Comparison of ENCODE assay signal across 2 cellular contexts in the genomic region with DNA sequence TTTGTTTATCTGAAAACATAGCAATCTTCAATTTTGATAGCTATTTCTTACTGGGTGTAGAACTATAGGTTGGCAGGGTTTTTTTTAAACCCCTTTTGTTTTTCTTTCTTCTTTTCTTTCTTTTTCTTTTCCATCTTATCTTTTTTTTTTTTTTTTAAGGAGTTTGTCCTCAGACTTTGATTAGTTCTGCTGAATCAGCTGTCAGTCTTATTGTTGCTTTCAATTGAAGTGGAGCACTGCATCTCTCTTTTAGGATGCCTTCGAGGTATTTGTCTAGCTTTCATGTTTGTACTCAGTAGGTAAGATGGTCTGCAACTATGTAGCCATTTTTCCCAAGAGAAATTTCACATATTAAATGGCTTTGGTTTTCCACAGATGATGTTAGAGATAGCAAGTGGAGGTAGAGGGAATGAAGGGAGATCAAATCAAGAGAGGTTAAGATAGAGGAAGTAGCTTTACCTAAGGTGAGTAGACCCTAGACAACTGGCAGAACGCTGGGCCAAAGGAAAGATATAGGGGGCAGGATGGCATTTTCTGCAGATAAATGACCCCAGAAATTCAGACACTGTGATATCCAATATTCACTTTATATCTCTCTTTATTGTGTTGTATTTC.
TF ChIP-seq lines count a peak whose summit lies in the region.

No MANE protein-coding gene starts in this region.

TF ChIP-seq in A549, 52 proteins besides CTCF, POLR2A, EP300 and RAD21 (continued from another document):
- TF ChIP-seq, protein P1, sequence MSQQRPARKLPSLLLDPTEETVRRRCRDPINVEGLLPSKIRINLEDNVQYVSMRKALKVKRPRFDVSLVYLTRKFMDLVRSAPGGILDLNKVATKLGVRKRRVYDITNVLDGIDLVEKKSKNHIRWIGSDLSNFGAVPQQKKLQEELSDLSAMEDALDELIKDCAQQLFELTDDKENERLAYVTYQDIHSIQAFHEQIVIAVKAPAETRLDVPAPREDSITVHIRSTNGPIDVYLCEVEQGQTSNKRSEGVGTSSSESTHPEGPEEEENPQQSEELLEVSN (IDR thresholded peaks at IDR 0.05; ENCODE audit: borderline replicate concordance, low read depth) = no peak

TF ChIP-seq in GM23338, 12 proteins besides CTCF, POLR2A, EP300 and RAD21 (continued from another document):
- TF ChIP-seq, protein P2, sequence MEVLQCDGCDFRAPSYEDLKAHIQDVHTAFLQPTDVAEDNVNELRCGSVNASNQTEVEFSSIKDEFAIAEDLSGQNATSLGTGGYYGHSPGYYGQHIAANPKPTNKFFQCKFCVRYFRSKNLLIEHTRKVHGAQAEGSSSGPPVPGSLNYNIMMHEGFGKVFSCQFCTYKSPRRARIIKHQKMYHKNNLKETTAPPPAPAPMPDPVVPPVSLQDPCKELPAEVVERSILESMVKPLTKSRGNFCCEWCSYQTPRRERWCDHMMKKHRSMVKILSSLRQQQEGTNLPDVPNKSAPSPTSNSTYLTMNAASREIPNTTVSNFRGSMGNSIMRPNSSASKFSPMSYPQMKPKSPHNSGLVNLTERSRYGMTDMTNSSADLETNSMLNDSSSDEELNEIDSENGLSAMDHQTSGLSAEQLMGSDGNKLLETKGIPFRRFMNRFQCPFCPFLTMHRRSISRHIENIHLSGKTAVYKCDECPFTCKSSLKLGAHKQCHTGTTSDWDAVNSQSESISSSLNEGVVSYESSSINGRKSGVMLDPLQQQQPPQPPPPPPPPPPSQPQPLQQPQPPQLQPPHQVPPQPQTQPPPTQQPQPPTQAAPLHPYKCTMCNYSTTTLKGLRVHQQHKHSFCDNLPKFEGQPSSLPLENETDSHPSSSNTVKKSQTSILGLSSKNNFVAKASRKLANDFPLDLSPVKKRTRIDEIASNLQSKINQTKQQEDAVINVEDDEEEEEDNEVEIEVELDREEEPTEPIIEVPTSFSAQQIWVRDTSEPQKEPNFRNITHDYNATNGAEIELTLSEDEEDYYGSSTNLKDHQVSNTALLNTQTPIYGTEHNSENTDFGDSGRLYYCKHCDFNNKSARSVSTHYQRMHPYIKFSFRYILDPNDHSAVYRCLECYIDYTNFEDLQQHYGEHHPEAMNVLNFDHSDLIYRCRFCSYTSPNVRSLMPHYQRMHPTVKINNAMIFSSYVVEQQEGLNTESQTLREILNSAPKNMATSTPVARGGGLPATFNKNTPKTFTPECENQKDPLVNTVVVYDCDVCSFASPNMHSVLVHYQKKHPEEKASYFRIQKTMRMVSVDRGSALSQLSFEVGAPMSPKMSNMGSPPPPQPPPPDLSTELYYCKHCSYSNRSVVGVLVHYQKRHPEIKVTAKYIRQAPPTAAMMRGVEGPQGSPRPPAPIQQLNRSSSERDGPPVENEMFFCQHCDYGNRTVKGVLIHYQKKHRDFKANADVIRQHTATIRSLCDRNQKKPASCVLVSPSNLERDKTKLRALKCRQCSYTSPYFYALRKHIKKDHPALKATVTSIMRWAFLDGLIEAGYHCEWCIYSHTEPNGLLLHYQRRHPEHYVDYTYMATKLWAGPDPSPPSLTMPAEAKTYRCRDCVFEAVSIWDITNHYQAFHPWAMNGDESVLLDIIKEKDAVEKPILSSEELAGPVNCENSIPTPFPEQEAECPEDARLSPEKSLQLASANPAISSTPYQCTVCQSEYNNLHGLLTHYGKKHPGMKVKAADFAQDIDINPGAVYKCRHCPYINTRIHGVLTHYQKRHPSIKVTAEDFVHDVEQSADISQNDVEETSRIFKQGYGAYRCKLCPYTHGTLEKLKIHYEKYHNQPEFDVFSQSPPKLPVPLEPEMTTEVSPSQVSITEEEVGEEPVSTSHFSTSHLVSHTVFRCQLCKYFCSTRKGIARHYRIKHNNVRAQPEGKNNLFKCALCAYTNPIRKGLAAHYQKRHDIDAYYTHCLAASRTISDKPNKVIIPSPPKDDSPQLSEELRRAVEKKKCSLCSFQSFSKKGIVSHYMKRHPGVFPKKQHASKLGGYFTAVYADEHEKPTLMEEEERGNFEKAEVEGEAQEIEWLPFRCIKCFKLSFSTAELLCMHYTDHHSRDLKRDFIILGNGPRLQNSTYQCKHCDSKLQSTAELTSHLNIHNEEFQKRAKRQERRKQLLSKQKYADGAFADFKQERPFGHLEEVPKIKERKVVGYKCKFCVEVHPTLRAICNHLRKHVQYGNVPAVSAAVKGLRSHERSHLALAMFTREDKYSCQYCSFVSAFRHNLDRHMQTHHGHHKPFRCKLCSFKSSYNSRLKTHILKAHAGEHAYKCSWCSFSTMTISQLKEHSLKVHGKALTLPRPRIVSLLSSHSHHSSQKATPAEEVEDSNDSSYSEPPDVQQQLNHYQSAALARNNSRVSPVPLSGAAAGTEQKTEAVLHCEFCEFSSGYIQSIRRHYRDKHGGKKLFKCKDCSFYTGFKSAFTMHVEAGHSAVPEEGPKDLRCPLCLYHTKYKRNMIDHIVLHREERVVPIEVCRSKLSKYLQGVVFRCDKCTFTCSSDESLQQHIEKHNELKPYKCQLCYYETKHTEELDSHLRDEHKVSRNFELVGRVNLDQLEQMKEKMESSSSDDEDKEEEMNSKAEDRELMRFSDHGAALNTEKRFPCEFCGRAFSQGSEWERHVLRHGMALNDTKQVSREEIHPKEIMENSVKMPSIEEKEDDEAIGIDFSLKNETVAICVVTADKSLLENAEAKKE (CRISPR knock-in tag; IDR thresholded peaks at IDR 0.05) = no peak
- TF ChIP-seq JUNB (IDR thresholded peaks at IDR 0.05; ENCODE audit: unreplicated experiment) (no peak), EZH2 (IDR thresholded peaks at IDR 0.05; ENCODE audit: low read depth, unreplicated experiment) (no peak), NANOG (IDR thresholded peaks at IDR 0.05; ENCODE audit: borderline replicate concordance) (no peak), STAT1 (IDR thresholded peaks at IDR 0.05; ENCODE audit: unreplicated experiment) (no peak), POLR2AphosphoS5 (IDR thresholded peaks at IDR 0.05; ENCODE audit: low read depth) (no peak), ZNF331 (CRISPR knock-in tag; IDR thresholded peaks at IDR 0.05; ENCODE audit: low read depth) (no peak), EZH2phosphoT487 (IDR thresholded peaks at IDR 0.05; ENCODE audit: unreplicated experiment) (no peak), CREB1 (CRISPR knock-in tag; IDR thresholded peaks at IDR 0.05; ENCODE audit: low read depth) (no peak)
- TF ChIP-seq, protein P3, sequence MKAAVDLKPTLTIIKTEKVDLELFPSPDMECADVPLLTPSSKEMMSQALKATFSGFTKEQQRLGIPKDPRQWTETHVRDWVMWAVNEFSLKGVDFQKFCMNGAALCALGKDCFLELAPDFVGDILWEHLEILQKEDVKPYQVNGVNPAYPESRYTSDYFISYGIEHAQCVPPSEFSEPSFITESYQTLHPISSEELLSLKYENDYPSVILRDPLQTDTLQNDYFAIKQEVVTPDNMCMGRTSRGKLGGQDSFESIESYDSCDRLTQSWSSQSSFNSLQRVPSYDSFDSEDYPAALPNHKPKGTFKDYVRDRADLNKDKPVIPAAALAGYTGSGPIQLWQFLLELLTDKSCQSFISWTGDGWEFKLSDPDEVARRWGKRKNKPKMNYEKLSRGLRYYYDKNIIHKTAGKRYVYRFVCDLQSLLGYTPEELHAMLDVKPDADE (IDR thresholded peaks at IDR 0.05) = no peak
- TF ChIP-seq, protein P4, sequence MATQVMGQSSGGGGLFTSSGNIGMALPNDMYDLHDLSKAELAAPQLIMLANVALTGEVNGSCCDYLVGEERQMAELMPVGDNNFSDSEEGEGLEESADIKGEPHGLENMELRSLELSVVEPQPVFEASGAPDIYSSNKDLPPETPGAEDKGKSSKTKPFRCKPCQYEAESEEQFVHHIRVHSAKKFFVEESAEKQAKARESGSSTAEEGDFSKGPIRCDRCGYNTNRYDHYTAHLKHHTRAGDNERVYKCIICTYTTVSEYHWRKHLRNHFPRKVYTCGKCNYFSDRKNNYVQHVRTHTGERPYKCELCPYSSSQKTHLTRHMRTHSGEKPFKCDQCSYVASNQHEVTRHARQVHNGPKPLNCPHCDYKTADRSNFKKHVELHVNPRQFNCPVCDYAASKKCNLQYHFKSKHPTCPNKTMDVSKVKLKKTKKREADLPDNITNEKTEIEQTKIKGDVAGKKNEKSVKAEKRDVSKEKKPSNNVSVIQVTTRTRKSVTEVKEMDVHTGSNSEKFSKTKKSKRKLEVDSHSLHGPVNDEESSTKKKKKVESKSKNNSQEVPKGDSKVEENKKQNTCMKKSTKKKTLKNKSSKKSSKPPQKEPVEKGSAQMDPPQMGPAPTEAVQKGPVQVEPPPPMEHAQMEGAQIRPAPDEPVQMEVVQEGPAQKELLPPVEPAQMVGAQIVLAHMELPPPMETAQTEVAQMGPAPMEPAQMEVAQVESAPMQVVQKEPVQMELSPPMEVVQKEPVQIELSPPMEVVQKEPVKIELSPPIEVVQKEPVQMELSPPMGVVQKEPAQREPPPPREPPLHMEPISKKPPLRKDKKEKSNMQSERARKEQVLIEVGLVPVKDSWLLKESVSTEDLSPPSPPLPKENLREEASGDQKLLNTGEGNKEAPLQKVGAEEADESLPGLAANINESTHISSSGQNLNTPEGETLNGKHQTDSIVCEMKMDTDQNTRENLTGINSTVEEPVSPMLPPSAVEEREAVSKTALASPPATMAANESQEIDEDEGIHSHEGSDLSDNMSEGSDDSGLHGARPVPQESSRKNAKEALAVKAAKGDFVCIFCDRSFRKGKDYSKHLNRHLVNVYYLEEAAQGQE (IDR thresholded peaks at IDR 0.05; ENCODE audit: unreplicated experiment) = no peak
